In the genomic region with DNA sequence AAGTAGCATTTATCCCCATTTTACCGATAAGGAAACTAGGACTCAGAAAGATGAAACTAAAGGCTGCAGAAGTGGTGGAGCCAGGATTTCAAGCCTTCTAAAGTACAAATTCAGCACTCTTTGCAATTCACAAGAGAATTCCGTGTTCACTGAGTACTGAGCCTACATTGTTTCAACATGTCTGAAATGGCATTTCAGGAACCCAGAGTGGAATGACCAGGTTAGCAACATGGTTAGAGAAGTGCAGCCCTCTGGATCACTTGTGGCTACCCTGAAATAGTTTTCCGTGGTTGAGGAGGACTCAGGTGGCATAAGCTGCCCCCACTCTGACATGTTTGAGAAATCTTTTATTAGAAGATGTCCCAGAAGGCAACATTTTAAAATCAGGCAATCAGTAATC, we compare ENCODE assay signal across 28 cellular contexts. TPM values are rescaled to one million over a fixed set of nuclear protein-coding genes. Genes with fewer than 3 reads are reported as not detected.
A peak's percentile ranks its signal among the peaks of the same experiment; 100 is the strongest.
DNase-seq lines count a peak whose midpoint lies in the region; FAIRE-seq lines count a peak whose summit lies in the region.
"Had no signal": no experiment of that assay in that cellular context is flagged by ENCODE, and none has a peak within 500 bp of the region (broad histone marks: within the 10 kb centered on the region; RNA-seq: fewer than 3 reads in every experiment).

No MANE protein-coding gene starts in this region.

- peak overlapping the region; percentile 46 for H3K27ac ChIP-seq in epithelial cell of prostate
- H3K27ac ChIP-seq: 22Rv1, cardiac muscle cell, esophagus muscularis mucosa, gastrocnemius medialis, SJCRH30 had no signal

- peak; percentile 13 for DNase-seq in DMS79 treated with DMSO at 0.1 percent for 48 hours (lab: John Stamatoyannopoulos, UW)
- DNase-seq in DMS79 (lab: John Stamatoyannopoulos, UW), result no peak
- no peak for DNase-seq in epithelial cell of prostate (ENCODE audit: low read depth, low spot score)
- peak; percentile 87 for DNase-seq in myocyte (ENCODE audit: low read depth)
- no peak for DNase-seq in urothelium cell line (ENCODE audit: low spot score)
- DNase-seq in cerebellar nuclear complex (lab: John Stamatoyannopoulos, UW), result no peak
- DNase-seq in NCI-H2081 treated with DMSO at 0.1 percent for 48 hours (lab: John Stamatoyannopoulos, UW), result no peak
- no peak for DNase-seq in C1 segment of cervical spinal cord (lab: John Stamatoyannopoulos, UW)
- DNase-seq: activated CD4-positive, alpha-beta memory T cell treated with anti-CD3 and anti-CD28 coated beads, Interleukin-2, amount 10 ng/mL, durations not matched to agents 7 days and 5 days; activated naive CD4-positive, alpha-beta T cell treated with anti-CD3 and anti-CD28 coated beads, Interleukin-2, amount 50 U/mL, for 16 hours; amygdala; CD4-positive, alpha-beta T cell; cortex of kidney; effector memory CD8-positive, alpha-beta T cell; gastrocnemius medialis; hippocampal formation; immature natural killer cell; midbrain; natural killer cell; retina; small intestine; T-cell had no signal

- FAIRE-seq in urothelium cell line (lab: Jason Lieb, UNC), result peak; percentile 13
- FAIRE-seq: GM12892, H1, small intestine had no signal

RNA-seq across cellular contexts. Expression of gene MYCL, which starts 6.6 kb away (rescaled TPM):
- 77.9 and 143 TPM in 2 replicates for total RNA-seq in myocyte
- 11.2 TPM for polyA plus RNA-seq in myocyte (2012)

RNA-seq across cellular contexts. Expression of gene TRIT1, which starts 11.8 kb away (rescaled TPM):
- total RNA-seq in myocyte, result 30.0 and 51.9 TPM in 2 replicates
- polyA plus RNA-seq in myocyte (2012), result 11.1 TPM

RNA-seq across cellular contexts. Expression of gene MFSD2A, which starts 59.8 kb away (rescaled TPM):
- total RNA-seq in myocyte, result 15.9 and 16.4 TPM in 2 replicates
- polyA plus RNA-seq in myocyte (2012), result 9.6 TPM
- total RNA-seq: cardiac muscle cell had no signal

Comparison
In these comparisons a context has a peak if more than half of its experiments do, and no peak if none do; other contexts are left out.
1. DNase-seq: peak in DMS79 treated with DMSO at 0.1 percent for 48 hours (single experiment) and myocyte (single experiment); none in DMS79 (single experiment), epithelial cell of prostate (single experiment), urothelium cell line (single experiment), cerebellar nuclear complex (0 of 2), NCI-H2081 treated with DMSO at 0.1 percent for 48 hours (single experiment) and C1 segment of cervical spinal cord (0 of 14).